ENCODE assay signal across 11 cellular contexts in the genomic region with DNA sequence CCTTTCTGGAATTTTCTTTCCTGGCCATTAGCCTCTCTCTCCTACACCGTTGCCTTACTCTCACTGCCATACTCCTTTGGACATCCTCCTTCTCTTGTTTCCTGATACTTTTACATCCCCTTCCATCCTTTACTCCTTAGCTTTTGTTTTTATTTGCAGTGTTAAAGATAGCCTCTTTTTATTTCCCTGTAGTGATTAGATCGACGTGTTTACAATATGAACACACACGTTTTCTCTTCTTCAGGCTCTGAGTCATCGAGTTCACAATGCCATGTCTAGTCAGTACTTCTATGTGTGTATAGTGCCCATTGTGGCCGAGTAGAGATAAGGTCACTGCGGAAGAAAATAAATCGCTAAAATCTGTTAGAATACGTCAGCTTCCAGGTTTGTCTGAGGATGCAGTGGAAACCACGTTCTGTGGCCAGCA.
A peak's percentile ranks its signal among the peaks of the same experiment; 100 is the strongest.
DNase-seq lines count a peak whose midpoint lies in the region; ATAC-seq, FAIRE-seq and TF ChIP-seq lines count a peak whose summit lies in the region.
"Had no signal": no experiment of that assay in that cellular context is flagged by ENCODE, and none has a peak within 500 bp of the region (broad histone marks: within the 10 kb centered on the region; RNA-seq: fewer than 3 reads in every experiment).

No MANE protein-coding gene starts in this region.

- H2AK5ac ChIP-seq in trophoblast cell (ENCODE audit: low read length) = no peak overlapping the region

- H3K36me3 ChIP-seq in endothelial cell of umbilical vein (ENCODE audit: control insufficient read depth in 2 of 2, extremely low read depth in 1 of 2, insufficient read depth in 2 of 2, low read length in 2 of 2) (no peaks in the 10 kb centered on the region), trophoblast cell (ENCODE audit: control insufficient read depth in 1 of 2, insufficient read depth in 2 of 2, low read length in 2 of 2) (no peaks in the 10 kb centered on the region)
- H3K36me3 ChIP-seq: neutrophil had no signal

- peak; percentile 79 for FAIRE-seq in endothelial cell of umbilical vein (lab: Jason Lieb, UNC)

- no peak overlapping the region for H4K12ac ChIP-seq in trophoblast cell (ENCODE audit: low read depth, low read length)

- BruUV-seq in Calu3 (replicated peaks; lab: Mats Ljungman, UMichigan) (no TSS peak), endothelial cell of umbilical vein (replicated peaks; lab: Mats Ljungman, UMichigan) (no TSS peak)

- no peak overlapping the region for H2BK120ac ChIP-seq in trophoblast cell (ENCODE audit: insufficient read depth, low read length, poor library complexity)

- no peaks in the 10 kb centered on the region for H3K9me1 ChIP-seq in endothelial cell of umbilical vein (replicated peaks; ENCODE audit: control insufficient read depth, extremely low read depth, insufficient read depth, low read length)

- H2BK5ac ChIP-seq in trophoblast cell (ENCODE audit: low read depth, low read length, poor library complexity) = no peak overlapping the region

- TF ChIP-seq POLR2A in endothelial cell of umbilical vein (IDR thresholded peaks at IDR 0.05; ENCODE audit: low read depth, low read length) = no peak

- no CpG with 5 or more reads among the region's 10 CpGs for WGBS in trophoblast cell (ENCODE audit: extremely low coverage, insufficient coverage, insufficient read length)

- H2BK12ac ChIP-seq in trophoblast cell (ENCODE audit: low read length) = no peak overlapping the region

- no peak overlapping the region for H4K8ac ChIP-seq in trophoblast cell (ENCODE audit: low read depth, low read length)

- peaks cover 3% of the 10 kb centered on the region for H3K79me2 ChIP-seq in endothelial cell of umbilical vein (ENCODE audit: control insufficient read depth, insufficient read depth, low read length)
- H3K79me2 ChIP-seq in trophoblast cell (ENCODE audit: control insufficient read depth, insufficient read depth, low read length, poor library complexity) = no peaks in the 10 kb centered on the region

- no peaks in the 10 kb centered on the region for H3K36me3 Mint-ChIP-seq in Calu3 (ENCODE audit: insufficient read depth, unreplicated experiment)

- dilution Hi-C loops in endothelial cell of umbilical vein (cut with MboI; ENCODE audit: extremely low pct_ligation_motif_present, low sequenced_read_pairs) = no loop called here

- no peak overlapping the region for H3K14ac ChIP-seq in trophoblast cell (ENCODE audit: low read length)

- no peaks in the 10 kb centered on the region for H3K79me1 ChIP-seq in trophoblast cell (ENCODE audit: low read length)

- peak overlapping the region; percentile 49 for H3K4me2 ChIP-seq in endothelial cell of umbilical vein (ENCODE audit: insufficient read depth, low read length)
- no peak overlapping the region for H3K4me2 ChIP-seq in trophoblast cell (ENCODE audit: low read length)

- no peak overlapping the region for H3K9ac ChIP-seq in endothelial cell of umbilical vein (replicated peaks; ENCODE audit: extremely low read depth, insufficient read depth, low read length)
- H3K9ac ChIP-seq in trophoblast cell (ENCODE audit: low read length) = no peak overlapping the region

- H3K27ac ChIP-seq in endothelial cell of umbilical vein (ENCODE audit: insufficient read depth, low read depth, low read length) (peak overlapping the region; percentile 66), trophoblast cell (ENCODE audit: low read depth, low read length) (no peak overlapping the region)
- H3K27ac ChIP-seq: neutrophil had no signal

- H3K23ac ChIP-seq in trophoblast cell (ENCODE audit: low read length) = no peak overlapping the region

- no peak for TF ChIP-seq CTCF in Calu3 (IDR thresholded peaks at IDR 0.05; ENCODE audit: unreplicated experiment)
- no peak for TF ChIP-seq CTCF in endothelial cell of umbilical vein (IDR thresholded peaks at IDR 0.05; ENCODE audit: extremely low read depth in 1 of 2, insufficient read depth in 1 of 2, low read depth in 1 of 2, low read length in 2 of 2)

- H3K4me3 ChIP-seq in endothelial cell of umbilical vein (replicated peaks in 1 of 3; ENCODE audit: insufficient read depth in 1 of 3, low read depth in 1 of 3, low read length in 3 of 3) = no peak overlapping the region
- no peak overlapping the region for H3K4me3 ChIP-seq in trophoblast cell (ENCODE audit: low read depth, low read length)

- no peak overlapping the region for H4K91ac ChIP-seq in trophoblast cell (ENCODE audit: low read depth, low read length)

- H3K4me1 ChIP-seq in endothelial cell of umbilical vein (ENCODE audit: control insufficient read depth, extremely low read depth, insufficient read depth, low read length) (peaks cover 36% of the 10 kb centered on the region), trophoblast cell (ENCODE audit: control insufficient read depth in 1 of 2, insufficient read depth in 2 of 2, low read length in 2 of 2) (peaks cover 0 to 5% of the 10 kb centered on the region in 2 experiments)

- H3K9me3 ChIP-seq in endothelial cell of umbilical vein (replicated peaks; ENCODE audit: control insufficient read depth, insufficient read depth, low read length) = no peaks in the 10 kb centered on the region
- no peaks in the 10 kb centered on the region for H3K9me3 ChIP-seq in trophoblast cell (ENCODE audit: insufficient read depth, low read depth, low read length)
- H3K9me3 ChIP-seq: neutrophil had no signal

- POLR2A ChIA-PET in endothelial cell of umbilical vein (lab: Charles Lee) = interaction anchor here (0.7 kb wide), 1 partner anchor 285 kb away, joined by 3 read pairs; no protein-coding TSS in a partner anchor

- peak overlapping the region; percentile 44 for H3K4ac ChIP-seq in trophoblast cell (ENCODE audit: low read depth, low read length)

- H4K20me1 ChIP-seq in endothelial cell of umbilical vein (replicated peaks; ENCODE audit: control insufficient read depth, extremely low read depth, insufficient read depth, low read length) = no peaks in the 10 kb centered on the region

- no peaks in the 10 kb centered on the region for H3K27me3 ChIP-seq in endothelial cell of umbilical vein (ENCODE audit: control insufficient read depth in 2 of 2, insufficient read depth in 2 of 2, low read length in 2 of 2)
- H3K27me3 ChIP-seq in trophoblast cell (ENCODE audit: insufficient read depth, low read length) = no peaks in the 10 kb centered on the region
- H3K27me3 ChIP-seq: neutrophil had no signal

- H3K4me1 Mint-ChIP-seq in Calu3 (ENCODE audit: low read depth, unreplicated experiment) = peaks cover 44% of the 10 kb centered on the region

- DNase-seq in Calu3 (peak; percentile 66), NCI-H2196 treated with DMSO at 0.1 percent for 48 hours (lab: John Stamatoyannopoulos, UW; ENCODE audit: unreplicated experiment) (peak; percentile 82), endothelial cell of umbilical vein (ENCODE audit: low read depth, low spot score) (peak; percentile 84), trophoblast cell (peak; percentile 24 to 56), NCI-H1105 (lab: John Stamatoyannopoulos, UW) (no peak), AML-193 (lab: John Stamatoyannopoulos, UW) (no peak)
- DNase-seq: activated gamma-delta T cell, NCI-H1048 had no signal

- peak overlapping the region; percentile 0 for H3K4me3 Mint-ChIP-seq in Calu3 (ENCODE audit: low read depth, unreplicated experiment)

- CTCF ChIA-PET in Calu3 (lab: Charles Lee) (interaction anchor here (0.5 to 1.6 kb wide), 9 partner anchors 12 to 1973 kb away, joined by 3 to 9 read pairs (median 3); no protein-coding TSS in a partner anchor), endothelial cell of umbilical vein (lab: Charles Lee) (interaction anchor here (0.8 to 2.1 kb wide), 8 partner anchors 17 to 620 kb away, joined by 3 to 7 read pairs (median 3); no protein-coding TSS in a partner anchor)

- ATAC-seq in HG03025 (IDR thresholded peaks at IDR 0.05; ENCODE audit: low FRiP score, unreplicated experiment) (no peak), GM18511 (IDR thresholded peaks at IDR 0.05; ENCODE audit: unreplicated experiment) (no peak)

- H2AFZ ChIP-seq in endothelial cell of umbilical vein (ENCODE audit: low read depth, low read length) (no peak overlapping the region), trophoblast cell (ENCODE audit: insufficient read depth, low read length, poor library complexity) (no peak overlapping the region)

- no peaks in the 10 kb centered on the region for H3K27me3 Mint-ChIP-seq in Calu3 (ENCODE audit: unreplicated experiment)

- H3K27ac Mint-ChIP-seq in Calu3 (ENCODE audit: unreplicated experiment) = peak overlapping the region; percentile 23

- H3K18ac ChIP-seq in trophoblast cell (ENCODE audit: low read length) = no peak overlapping the region

- H3K9me3 Mint-ChIP-seq in Calu3 (ENCODE audit: low read depth, unreplicated experiment) = no peaks in the 10 kb centered on the region

- intact Hi-C loops in Calu3 (cut with micrococcal nuclease; ENCODE audit: unreplicated experiment) (loop anchor here (10.0 kb wide), 1 partner anchor 592 kb away; no protein-coding TSS in a partner anchor), endothelial cell of umbilical vein (cut with micrococcal nuclease) (loop anchor here (1.0 to 10.0 kb wide), 7 partner anchors 17 to 618 kb away; a partner anchor contains a TSS)

TF ChIP-seq in endothelial cell of umbilical vein, 7 proteins besides CTCF, POLR2A, EP300 and RAD21:
- TF ChIP-seq JUN (IDR thresholded peaks at IDR 0.05; ENCODE audit: borderline replicate concordance, insufficient read depth, insufficient read length, low read depth) (peak; percentile 88), FOS (IDR thresholded peaks at IDR 0.05; ENCODE audit: borderline replicate concordance, insufficient read depth, low read length) (peak; percentile 74), GATA2 (IDR thresholded peaks at IDR 0.05; ENCODE audit: insufficient read depth, insufficient read length, low read depth, low read length) (peak; percentile 60), MYC (IDR thresholded peaks at IDR 0.05; ENCODE audit: low read depth, low read length) (no peak), POLR2AphosphoS5 (IDR thresholded peaks at IDR 0.05; ENCODE audit: insufficient read depth, low read depth, low read length) (peak; percentile 43), EZH2 (IDR thresholded peaks at IDR 0.05; ENCODE audit: borderline replicate concordance, low read depth, low read length, severe bottlenecking) (no peak)
- TF ChIP-seq, protein P1, sequence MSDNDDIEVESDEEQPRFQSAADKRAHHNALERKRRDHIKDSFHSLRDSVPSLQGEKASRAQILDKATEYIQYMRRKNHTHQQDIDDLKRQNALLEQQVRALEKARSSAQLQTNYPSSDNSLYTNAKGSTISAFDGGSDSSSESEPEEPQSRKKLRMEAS (IDR thresholded peaks at IDR 0.05; ENCODE audit: insufficient read depth, insufficient read length) = no peak

Comparison
In these comparisons a context has a peak if more than half of its experiments do, and no peak if none do; other contexts are left out.
1. DNase-seq: peak in Calu3 (single experiment), NCI-H2196 treated with DMSO at 0.1 percent for 48 hours (single experiment), endothelial cell of umbilical vein (single experiment) and trophoblast cell (2 of 2); none in NCI-H1105 (single experiment) and AML-193 (0 of 2).